8 cellular contexts compared by ENCODE assay signal in the genomic region with DNA sequence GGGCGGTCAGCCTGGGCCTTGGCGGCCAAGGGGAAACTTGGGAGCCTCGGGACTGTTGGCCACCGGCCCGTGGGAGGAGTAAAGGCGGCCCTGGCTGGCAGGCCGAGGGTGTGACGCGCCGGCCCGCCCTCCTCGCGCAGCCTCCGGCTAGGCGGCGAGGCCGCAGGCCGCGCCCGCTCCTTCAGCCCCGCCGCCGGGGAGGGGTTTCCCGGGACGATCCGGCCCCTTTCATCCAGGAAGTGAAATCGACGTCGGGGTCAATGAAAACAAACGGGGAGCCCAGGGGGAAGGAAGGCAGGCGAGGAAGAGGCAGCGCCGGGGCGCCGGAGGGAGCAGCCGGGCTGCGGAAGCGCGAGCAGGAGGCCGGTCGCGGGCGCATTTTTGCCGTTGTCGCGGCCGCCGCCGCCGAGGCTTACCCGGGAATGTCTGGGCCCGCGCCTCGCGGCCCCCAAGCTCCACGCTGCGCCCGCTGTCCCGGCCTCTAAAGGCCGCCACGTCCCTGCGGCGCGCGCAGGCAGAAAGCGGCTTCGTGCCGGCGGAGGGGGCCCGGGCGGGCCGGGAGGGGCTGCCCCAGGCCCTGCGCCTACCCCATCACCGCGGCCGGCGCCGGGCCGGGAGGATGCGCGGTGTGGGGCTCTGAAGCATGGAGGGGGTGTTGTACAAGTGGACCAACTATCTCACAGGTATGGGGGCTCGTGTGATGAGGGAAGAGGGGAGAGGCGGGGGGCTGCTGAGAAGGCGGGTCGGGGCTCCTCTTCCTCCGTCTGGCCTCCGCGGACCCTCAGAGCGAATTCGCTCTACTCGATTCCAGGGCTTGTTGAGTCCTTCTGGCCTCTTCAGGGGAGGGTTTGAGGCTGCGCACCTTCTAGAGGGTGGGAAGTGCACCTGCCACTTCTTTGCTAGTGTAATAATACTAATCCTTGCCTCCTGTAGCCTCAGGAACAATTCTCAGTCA. TPM values are rescaled to one million over a fixed set of nuclear protein-coding genes. Genes with fewer than 3 reads are reported as not detected.
DNase-seq lines count a peak whose midpoint lies in the region; ATAC-seq and TF ChIP-seq lines count a peak whose summit lies in the region.

A gene (plus strand): TSS at position 231 of the 955 bp plus-strand sequence. CDS start 413 bp downstream, at position 644.

- H3K4me1 Mint-ChIP-seq in brain: peaks cover 81% of the 10 kb centered on the region

- no peak for TF ChIP-seq CTCF in brain (conservative IDR thresholded peaks at IDR 0.05)

- H3K4me3 Mint-ChIP-seq in brain: peak within 1 kb of the TSS; percentile 94 to 99 (median 98)

- H3K4me3 ChIP-seq in iPS-11a (ENCODE audit: low read depth, low read length) (peak within 1 kb of the TSS; percentile 74), skeletal muscle cell (ENCODE audit: low read depth, low read length) (peak within 1 kb of the TSS; percentile 79)

- ATAC-seq in GM18520 (IDR thresholded peaks at IDR 0.05; ENCODE audit: unreplicated experiment) (peak; percentile 65), HG03060 (IDR thresholded peaks at IDR 0.05; ENCODE audit: low read depth, unreplicated experiment) (peak; percentile 20)

- H3K9me3 Mint-ChIP-seq in brain: peaks cover 0 to 4% (median 2%) of the 10 kb centered on the region in 5 experiments

- peaks cover 14% of the 10 kb centered on the region for H3K36me3 Mint-ChIP-seq in brain

- H3K27ac Mint-ChIP-seq in brain: peak within 1 kb of the TSS; percentile 98 to 100 (median 99)

- H3K27me3 Mint-ChIP-seq in brain: no peaks in the 10 kb centered on the region

- DNase-seq in 8988T: peak; percentile 84
- peak; percentile 64 for DNase-seq in NCI-H2107 treated with DMSO at 0.1 percent for 48 hours (lab: John Stamatoyannopoulos, UW; ENCODE audit: unreplicated experiment)
- DNase-seq in UCSD-AML1 (lab: John Stamatoyannopoulos, UW; ENCODE audit: unreplicated experiment): peak; percentile 94
- peak; percentile 89 for DNase-seq in skeletal muscle cell (ENCODE audit: low read depth)

RNA-seq across cellular contexts. Expression of the gene that starts here (rescaled TPM):
- 6.4 TPM for polyA plus RNA-seq in brain (ENCODE audit: insufficient read depth, low read depth, low replicate concordance)

Comparison
In these comparisons a context has a peak if more than half of its experiments do, and no peak if none do; other contexts are left out.
1. Peak in every context shown above with its lines: DNase-seq, ATAC-seq and H3K4me3 ChIP-seq.